ENCODE assay signal across 8 cellular contexts in the genomic region with DNA sequence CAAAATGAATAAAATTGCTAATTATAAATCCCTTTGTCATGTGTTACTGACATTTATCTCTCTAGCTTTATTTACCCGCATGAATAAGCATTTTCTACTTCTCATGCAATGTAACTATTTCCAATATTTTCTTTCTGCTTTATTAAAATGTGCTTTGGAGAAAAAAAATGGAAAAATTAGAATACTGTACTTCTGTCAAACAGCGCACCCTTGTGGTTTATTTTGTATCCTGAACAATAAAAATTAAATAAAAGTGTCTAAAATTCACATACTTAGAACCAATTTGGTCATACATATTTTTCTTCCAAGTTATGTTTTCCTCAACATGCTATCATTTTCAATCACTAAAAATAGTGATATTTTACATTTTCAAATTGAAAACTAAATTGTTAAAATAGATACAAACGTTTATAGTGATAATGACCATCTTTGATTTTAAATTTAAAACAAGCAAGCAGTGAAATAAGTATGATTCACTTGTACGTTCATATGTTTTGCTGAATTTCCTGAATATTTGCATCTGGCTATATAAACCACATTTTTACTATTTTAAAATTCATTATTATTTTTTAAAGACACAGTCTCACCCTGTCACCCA.
A peak's percentile ranks its signal among the peaks of the same experiment; 100 is the strongest.
DNase-seq lines count a peak whose midpoint lies in the region; ATAC-seq, FAIRE-seq and TF ChIP-seq lines count a peak whose summit lies in the region.

No MANE protein-coding gene starts in this region.

- H3K27me3 ChIP-seq in WERI-Rb-1 (ENCODE audit: insufficient read depth, low read depth, severe bottlenecking) = no peaks in the 10 kb centered on the region

- in situ Hi-C loops in ACHN (cut with HindIII; ENCODE audit: low pct_ligation_motif_present, low pct_unique_long_range_greater_than_20kb, low sequenced_read_pairs) (no loop called here), GM13977 (cut with MboI; ENCODE audit: low pct_unique_long_range_greater_than_20kb, low sequenced_read_pairs, unreplicated experiment) (no loop called here)

- 63 to 68% methylated on average over 4 of the region's 4 CpGs for WGBS in lower leg skin, 2 donors

- no peak overlapping the region for H3K4me3 ChIP-seq in lower leg skin (ENCODE audit: low read depth, poor library complexity, severe bottlenecking)
- no peak overlapping the region for H3K4me3 ChIP-seq in WERI-Rb-1 (ENCODE audit: low read depth, low read length)

- no peak for TF ChIP-seq POLR2A in lower leg skin (IDR thresholded peaks at IDR 0.05)

- peak; percentile 98 for FAIRE-seq in islet of Langerhans (lab: Jason Lieb, UNC)

- H3K9me3 ChIP-seq in WERI-Rb-1 (ENCODE audit: severe bottlenecking) = no peaks in the 10 kb centered on the region

- intact Hi-C loops in lower leg skin (cut with DNase I; ENCODE audit: low total_unique reads) = no loop called here

- TF ChIP-seq CTCF in GM13977 (IDR thresholded peaks at IDR 0.05; ENCODE audit: extremely low read depth, insufficient read depth, missing control alignments) (peak; percentile 51), lower leg skin (IDR thresholded peaks at IDR 0.05) (no peak), WERI-Rb-1 (IDR thresholded peaks at IDR 0.05; ENCODE audit: low read depth, low read length) (no peak)

- no peaks in the 10 kb centered on the region for H3K36me3 ChIP-seq in WERI-Rb-1

- peak; percentile 63 for DNase-seq in ACHN
- no peak for DNase-seq in GM13977 (ENCODE audit: low spot score)
- DNase-seq in SK-N-DZ (ENCODE audit: low spot score) = peak; percentile 31
- DNase-seq in lower leg skin (ENCODE audit: low spot score in 2 of 2) = no peak
- no peak for DNase-seq in stimulated activated CD4-positive, alpha-beta T cell treated with anti-CD3 and anti-CD28 coated beads, Interleukin-15, amount 100 ng/mL, for 24 hours
- no peak for DNase-seq in WERI-Rb-1

- no peak for ATAC-seq in esophagus mucosa

- no peak overlapping the region for H3K27ac ChIP-seq in WERI-Rb-1

Comparison
In these comparisons a context has a peak if more than half of its experiments do, and no peak if none do; other contexts are left out.
1. DNase-seq: peak in ACHN (single experiment) and SK-N-DZ (single experiment); none in GM13977 (single experiment), lower leg skin (0 of 2), stimulated activated CD4-positive, alpha-beta T cell treated with anti-CD3 and anti-CD28 coated beads, Interleukin-15, amount 100 ng/mL, for 24 hours (single experiment) and WERI-Rb-1 (single experiment).